Comparison of ENCODE assay signal across 9 cellular contexts in genomic region chr9:131709741-131710499, GRCh38. TPM values are rescaled to one million over a fixed set of nuclear protein-coding genes. Genes with fewer than 3 reads are reported as not detected.
DNase-seq lines count a peak whose midpoint lies in the region; ATAC-seq, FAIRE-seq and TF ChIP-seq lines count a peak whose summit lies in the region.
"Had no signal": no experiment of that assay in that cellular context is flagged by ENCODE, and none has a peak within 500 bp of the region (broad histone marks: within the 10 kb centered on the region; RNA-seq: fewer than 3 reads in every experiment).

No MANE protein-coding gene starts in this region.

- POLR2A ChIA-PET in MCF 10A (lab: Yijun Ruan, JAX), result interaction anchor here (0.7 to 4.1 kb wide), 9 partner anchors 17 to 101 kb away, joined by 3 to 25 read pairs (median 8); no protein-coding TSS in a partner anchor

- peak; percentile 79 for FAIRE-seq in GM19239 (lab: Jason Lieb, UNC)
- FAIRE-seq: endometrium had no signal

- H3K9ac ChIP-seq in neural progenitor cell, result no peak overlapping the region

- no peak for TF ChIP-seq POLR2A in adrenal gland (IDR thresholded peaks at IDR 0.05)

- H3K4me2 ChIP-seq in neural progenitor cell, result no peak overlapping the region

- peaks cover 9% of the 10 kb centered on the region for H3F3A ChIP-seq in neural progenitor cell (ENCODE audit: low read depth)

- no peak overlapping the region for H2AFZ ChIP-seq in neural progenitor cell (replicated peaks)

- H4K20me1 ChIP-seq in neural progenitor cell (ENCODE audit: low read depth), result peaks cover 42% of the 10 kb centered on the region

- intact Hi-C loops in MCF 10A (cut with micrococcal nuclease) (loop anchor here (5.0 kb wide), 1 partner anchor 78 kb away; no protein-coding TSS in a partner anchor), adrenal gland (cut with DNase I) (no loop called here)

- DNase-seq in AG10803 (ENCODE audit: low read depth) (peak; percentile 50), GM19239 (ENCODE audit: insufficient read length, low spot score) (peak; percentile 49), MCF 10A (ENCODE audit: unreplicated experiment) (peak; percentile 17), neural progenitor cell (ENCODE audit: low spot score) (peak; percentile 31), OCI-M2 (lab: John Stamatoyannopoulos, UW; ENCODE audit: unreplicated experiment) (no peak), adrenal gland (no peak)

- no TSS peak for BruUV-seq in MCF 10A (replicated peaks; lab: Mats Ljungman, UMichigan)

- H3K36me3 ChIP-seq in neural progenitor cell (no peaks in the 10 kb centered on the region), adrenal gland (replicated peaks in 1 of 2) (no peaks in the 10 kb centered on the region)

- peak overlapping the region; percentile 6 to 79 (median 64) for H3K4me3 Mint-ChIP-seq in IgD-negative memory B cell
- H3K4me3 Mint-ChIP-seq in MCF 10A (ENCODE audit: unreplicated experiment), result no peak overlapping the region
- no peak overlapping the region for H3K4me3 Mint-ChIP-seq in neural progenitor cell

- H3K4me1 ChIP-seq in neural progenitor cell, result peaks cover 26% of the 10 kb centered on the region
- peaks cover 26 to 56% of the 10 kb centered on the region in 2 donors for H3K4me1 ChIP-seq in adrenal gland (replicated peaks in 1 of 2)

- no peaks in the 10 kb centered on the region for H3K27me3 Mint-ChIP-seq in IgD-negative memory B cell
- H3K27me3 Mint-ChIP-seq in MCF 10A (ENCODE audit: insufficient read depth, unreplicated experiment), result no peaks in the 10 kb centered on the region
- no peaks in the 10 kb centered on the region for H3K27me3 Mint-ChIP-seq in neural progenitor cell (ENCODE audit: insufficient read depth, low read depth)

- H3K9me3 Mint-ChIP-seq in IgD-negative memory B cell (no peaks in the 10 kb centered on the region), MCF 10A (ENCODE audit: unreplicated experiment) (no peaks in the 10 kb centered on the region), neural progenitor cell (no peaks in the 10 kb centered on the region)

- H3K4me3 ChIP-seq in AG10803 (ENCODE audit: low read length) (no peak overlapping the region), neural progenitor cell (no peak overlapping the region), adrenal gland (no peak overlapping the region)

- peaks cover 50% of the 10 kb centered on the region for H3K79me2 ChIP-seq in neural progenitor cell (ENCODE audit: low read depth)

- H3K27ac Mint-ChIP-seq in IgD-negative memory B cell, result peak overlapping the region; percentile 71 to 96 (median 93)
- peak overlapping the region; percentile 67 for H3K27ac Mint-ChIP-seq in MCF 10A (ENCODE audit: low read depth, unreplicated experiment)
- H3K27ac Mint-ChIP-seq in neural progenitor cell, result peak overlapping the region; percentile 5

- H3K36me3 Mint-ChIP-seq in IgD-negative memory B cell (peaks cover 5% of the 10 kb centered on the region), MCF 10A (ENCODE audit: insufficient read depth, unreplicated experiment) (no peaks in the 10 kb centered on the region), neural progenitor cell (no peaks in the 10 kb centered on the region)

- H3K27ac ChIP-seq in neural progenitor cell, result no peak overlapping the region
- H3K27ac ChIP-seq in adrenal gland, result peak overlapping the region in 2 of 5 donors; percentile 89 to 91

- no peaks in the 10 kb centered on the region for H3K9me3 ChIP-seq in neural progenitor cell (ENCODE audit: low read depth)
- H3K9me3 ChIP-seq in adrenal gland (replicated peaks in 1 of 3), result no peaks in the 10 kb centered on the region

- CTCF ChIA-PET in MCF 10A (lab: Yijun Ruan, JAX), result interaction anchor here (0.6 to 1.1 kb wide), 7 partner anchors 10 to 315 kb away, joined by 3 to 5 read pairs (median 3); no protein-coding TSS in a partner anchor

- 0 out of 2 replicates have a peak, but pooled peaks have one; percentile 1 for TF ChIP-seq CTCF in AG10803 (conservative IDR thresholded peaks at IDR 0.05; ENCODE audit: low read length)
- TF ChIP-seq CTCF in MCF 10A (IDR thresholded peaks at IDR 0.05; ENCODE audit: unreplicated experiment), result no peak
- no peak for TF ChIP-seq CTCF in neural progenitor cell (IDR thresholded peaks at IDR 0.05)
- TF ChIP-seq CTCF in adrenal gland (IDR thresholded peaks at IDR 0.05), result peak in 1 of 6 experiments; percentile 5

- H3K4me1 Mint-ChIP-seq in IgD-negative memory B cell, result peaks cover 48 to 71% (median 55%) of the 10 kb centered on the region in 3 donors
- peaks cover 38% of the 10 kb centered on the region for H3K4me1 Mint-ChIP-seq in MCF 10A (ENCODE audit: insufficient read depth, unreplicated experiment)
- peaks cover 29% of the 10 kb centered on the region for H3K4me1 Mint-ChIP-seq in neural progenitor cell

- ATAC-seq in HG03135 (IDR thresholded peaks at IDR 0.05; ENCODE audit: unreplicated experiment), result no peak

- 66 to 73% (median 71%) methylated on average over 11 of the region's 11 CpGs for WGBS in adrenal gland, 4 donors

- H3K27me3 ChIP-seq in neural progenitor cell, result no peaks in the 10 kb centered on the region
- no peaks in the 10 kb centered on the region for H3K27me3 ChIP-seq in adrenal gland

RNA-seq across cellular contexts. Expression of gene RAPGEF1, which starts 30.0 kb away (rescaled TPM):
- polyA plus RNA-seq in IgD-negative memory B cell (40.8 TPM), adrenal gland (10 to 100 TPM; 14.5 to 48.7 (median 26.9) TPM)
- total RNA-seq in MCF 10A (2022) (55.4 and 73.0 TPM in 2 replicates), neural progenitor cell (ENCODE audit: low replicate concordance) (33.3 and 34.6 TPM in 2 replicates), adrenal gland (100 to 1,000 TPM in 1 of 8 donors, 10 to 100 TPM in 7; 38.6 to 136 (median 61.2) TPM)

Comparison
In these comparisons a context has a peak if more than half of its experiments do, and no peak if none do; other contexts are left out.
1. DNase-seq: peak in AG10803 (single experiment), GM19239 (single experiment), MCF 10A (single experiment) and neural progenitor cell (single experiment); none in OCI-M2 (single experiment) and adrenal gland (0 of 7).
2. H3K27ac Mint-ChIP-seq: peak in every context shown above with its lines; median percentile 93 in IgD-negative memory B cell; 67 in MCF 10A; 5 in neural progenitor cell.
3. H3K4me3 Mint-ChIP-seq: peak in IgD-negative memory B cell (4 of 4); none in MCF 10A (single experiment) and neural progenitor cell (single experiment).